ENCODE assay signal across 1 cellular context in the genomic region with DNA sequence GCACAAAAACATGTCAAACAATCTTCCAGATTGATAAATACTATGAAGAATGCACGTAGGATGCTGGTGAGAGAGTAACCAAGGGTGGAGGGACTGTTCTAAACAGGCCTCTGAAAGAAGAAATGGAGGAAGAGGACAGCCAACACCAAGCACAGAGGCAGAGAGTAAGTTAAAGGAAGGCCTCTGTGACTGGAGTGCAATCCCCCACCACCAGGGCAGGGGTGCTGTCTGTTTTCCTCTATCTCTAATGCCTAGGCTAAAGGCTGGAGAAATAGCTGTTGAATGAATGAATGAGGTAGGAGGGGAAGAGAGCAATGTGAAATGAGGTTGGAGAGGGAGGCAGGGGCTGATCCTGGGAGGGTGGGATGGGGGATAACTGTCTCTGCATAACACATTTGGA.
TF ChIP-seq lines count a peak whose summit lies in the region.

No MANE protein-coding gene starts in this region.

TF ChIP-seq in HCT116, 20 proteins besides CTCF, POLR2A, EP300 and RAD21 (continued from another document):
- TF ChIP-seq SIN3A (IDR thresholded peaks at IDR 0.05; ENCODE audit: low read depth): no peak
- TF ChIP-seq, protein P1, sequence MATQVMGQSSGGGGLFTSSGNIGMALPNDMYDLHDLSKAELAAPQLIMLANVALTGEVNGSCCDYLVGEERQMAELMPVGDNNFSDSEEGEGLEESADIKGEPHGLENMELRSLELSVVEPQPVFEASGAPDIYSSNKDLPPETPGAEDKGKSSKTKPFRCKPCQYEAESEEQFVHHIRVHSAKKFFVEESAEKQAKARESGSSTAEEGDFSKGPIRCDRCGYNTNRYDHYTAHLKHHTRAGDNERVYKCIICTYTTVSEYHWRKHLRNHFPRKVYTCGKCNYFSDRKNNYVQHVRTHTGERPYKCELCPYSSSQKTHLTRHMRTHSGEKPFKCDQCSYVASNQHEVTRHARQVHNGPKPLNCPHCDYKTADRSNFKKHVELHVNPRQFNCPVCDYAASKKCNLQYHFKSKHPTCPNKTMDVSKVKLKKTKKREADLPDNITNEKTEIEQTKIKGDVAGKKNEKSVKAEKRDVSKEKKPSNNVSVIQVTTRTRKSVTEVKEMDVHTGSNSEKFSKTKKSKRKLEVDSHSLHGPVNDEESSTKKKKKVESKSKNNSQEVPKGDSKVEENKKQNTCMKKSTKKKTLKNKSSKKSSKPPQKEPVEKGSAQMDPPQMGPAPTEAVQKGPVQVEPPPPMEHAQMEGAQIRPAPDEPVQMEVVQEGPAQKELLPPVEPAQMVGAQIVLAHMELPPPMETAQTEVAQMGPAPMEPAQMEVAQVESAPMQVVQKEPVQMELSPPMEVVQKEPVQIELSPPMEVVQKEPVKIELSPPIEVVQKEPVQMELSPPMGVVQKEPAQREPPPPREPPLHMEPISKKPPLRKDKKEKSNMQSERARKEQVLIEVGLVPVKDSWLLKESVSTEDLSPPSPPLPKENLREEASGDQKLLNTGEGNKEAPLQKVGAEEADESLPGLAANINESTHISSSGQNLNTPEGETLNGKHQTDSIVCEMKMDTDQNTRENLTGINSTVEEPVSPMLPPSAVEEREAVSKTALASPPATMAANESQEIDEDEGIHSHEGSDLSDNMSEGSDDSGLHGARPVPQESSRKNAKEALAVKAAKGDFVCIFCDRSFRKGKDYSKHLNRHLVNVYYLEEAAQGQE (IDR thresholded peaks at IDR 0.05; ENCODE audit: low read depth): no peak
